Comparison of ENCODE assay signal across 10 cellular contexts in the genomic region with DNA sequence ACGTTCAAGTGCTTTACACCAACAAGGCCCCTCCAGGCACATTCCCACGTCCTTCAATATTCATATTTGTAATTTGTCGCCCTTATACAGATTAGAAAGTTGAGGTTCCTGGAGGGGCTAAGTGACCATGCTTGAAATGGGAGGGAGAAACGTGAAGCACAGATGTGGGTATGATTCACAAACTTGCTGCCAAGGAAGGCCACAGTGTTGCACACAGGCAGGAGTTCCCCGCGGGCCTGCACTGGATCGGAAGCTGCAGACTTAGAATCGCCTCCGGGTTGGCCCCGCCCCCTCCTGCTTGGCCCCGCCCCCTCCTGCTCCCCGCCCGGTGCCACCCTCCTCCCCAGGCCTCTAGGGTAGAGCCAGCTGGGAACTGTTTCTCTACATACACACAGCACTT. TPM values are rescaled to one million over a fixed set of nuclear protein-coding genes. Genes with fewer than 3 reads are reported as not detected.
A peak's percentile ranks its signal among the peaks of the same experiment; 100 is the strongest.
DNase-seq lines count a peak whose midpoint lies in the region; ATAC-seq lines count a peak whose summit lies in the region.
"Had no signal": no experiment of that assay in that cellular context is flagged by ENCODE, and none has a peak within 500 bp of the region (broad histone marks: within the 10 kb centered on the region; RNA-seq: fewer than 3 reads in every experiment).

No MANE protein-coding gene starts in this region.

- H3K36me3 Mint-ChIP-seq in effector memory CD8-positive, alpha-beta T cell (ENCODE audit: insufficient read depth) = no peaks in the 10 kb centered on the region
- H3K36me3 Mint-ChIP-seq: CD4-positive, CD25-positive, alpha-beta regulatory T cell had no signal

- H3K9me3 ChIP-seq in mesodermal cell (ENCODE audit: control insufficient read depth, low read length) (no peaks in the 10 kb centered on the region), aorta (ENCODE audit: control insufficient read depth, low read length) (no peaks in the 10 kb centered on the region)

- no peak overlapping the region for H3K4me3 ChIP-seq in mesodermal cell (ENCODE audit: extremely low read depth, insufficient read depth, low read length, poor library complexity, severe bottlenecking)
- H3K4me3 ChIP-seq in aorta (ENCODE audit: low read length in 2 of 2) = no peak overlapping the region

- H3K4me3 Mint-ChIP-seq in stimulated activated naive CD8-positive, alpha-beta T cell treated with anti-CD3 and anti-CD28 coated beads, Interleukin-15, amount 100 ng/mL, for 72 hours = no peak overlapping the region
- H3K4me3 Mint-ChIP-seq in effector memory CD8-positive, alpha-beta T cell = no peak overlapping the region
- H3K4me3 Mint-ChIP-seq: activated naive CD8-positive, alpha-beta T cell treated with anti-CD3 and anti-CD28 coated beads, Interleukin-2, amount 50 U/mL, for 24 hours; CD4-positive, CD25-positive, alpha-beta regulatory T cell had no signal

- DNase-seq in stimulated activated naive CD8-positive, alpha-beta T cell treated with anti-CD3 and anti-CD28 coated beads, Interleukin-15, amount 100 ng/mL, for 72 hours = no peak
- DNase-seq in stimulated activated naive CD8-positive, alpha-beta T cell treated with anti-CD3 and anti-CD28 coated beads, Interleukin-15, Interleukin-2, amounts not matched to agents 100 U/mL and 50 U/mL, for 24 hours = no peak
- DNase-seq in effector memory CD8-positive, alpha-beta T cell = no peak
- peak; percentile 80 to 88 for DNase-seq in aorta
- DNase-seq in SHP77 treated with DMSO at 0.1 percent for 48 hours (lab: John Stamatoyannopoulos, UW) = no peak
- DNase-seq in ecto neural progenitor cell (ENCODE audit: low spot score) = no peak
- DNase-seq: activated naive CD8-positive, alpha-beta T cell treated with anti-CD3 and anti-CD28 coated beads, Interleukin-2, amount 50 U/mL, for 24 hours; CD4-positive, CD25-positive, alpha-beta regulatory T cell had no signal

- intact Hi-C loops in aorta (cut with DNase I) = loop anchor here in 1 of 2 donors (5.0 kb wide), 1 partner anchor 51 kb away; no protein-coding TSS in a partner anchor

- peak; percentile 49 for ATAC-seq in stimulated activated naive CD8-positive, alpha-beta T cell treated with anti-CD3 and anti-CD28 coated beads, Interleukin-15, amount 100 ng/mL, for 72 hours
- ATAC-seq in stimulated activated naive CD8-positive, alpha-beta T cell treated with anti-CD3 and anti-CD28 coated beads, Interleukin-15, Interleukin-2, amounts not matched to agents 100 U/mL and 50 U/mL, for 24 hours = no peak
- ATAC-seq in effector memory CD8-positive, alpha-beta T cell (replicated peaks) = peak; percentile 43
- peak; percentile 51 for ATAC-seq in aorta (ENCODE audit: low FRiP score)
- ATAC-seq in HG03469 (IDR thresholded peaks at IDR 0.05; ENCODE audit: unreplicated experiment) = no peak
- ATAC-seq: activated naive CD8-positive, alpha-beta T cell treated with anti-CD3 and anti-CD28 coated beads, Interleukin-2, amount 50 U/mL, for 24 hours had no signal

- no peaks in the 10 kb centered on the region for H3K9me3 Mint-ChIP-seq in stimulated activated naive CD8-positive, alpha-beta T cell treated with anti-CD3 and anti-CD28 coated beads, Interleukin-15, amount 100 ng/mL, for 72 hours
- no peaks in the 10 kb centered on the region for H3K9me3 Mint-ChIP-seq in effector memory CD8-positive, alpha-beta T cell
- H3K9me3 Mint-ChIP-seq: activated naive CD8-positive, alpha-beta T cell treated with anti-CD3 and anti-CD28 coated beads, Interleukin-2, amount 50 U/mL, for 24 hours; CD4-positive, CD25-positive, alpha-beta regulatory T cell had no signal

- 45 to 63% methylated on average over 2 to 4 of the region's 13 CpGs for WGBS in mesodermal cell (ENCODE audit: insufficient coverage in 2 of 2), 2 experiments
- whole genome bisulfite sequencing in aorta, 2 donors = 30 to 39% methylated on average over 11 to 13 of the region's 13 CpGs

- H3K27ac ChIP-seq in mesodermal cell (ENCODE audit: low read depth, low read length, severe bottlenecking) (peak overlapping the region; percentile 98), aorta (ENCODE audit: low read depth in 1 of 2, low read length in 2 of 2) (no peak overlapping the region)

- H3K27ac Mint-ChIP-seq in stimulated activated naive CD8-positive, alpha-beta T cell treated with anti-CD3 and anti-CD28 coated beads, Interleukin-15, amount 100 ng/mL, for 72 hours = no peak overlapping the region
- H3K27ac Mint-ChIP-seq in effector memory CD8-positive, alpha-beta T cell = no peak overlapping the region
- H3K27ac Mint-ChIP-seq: activated naive CD8-positive, alpha-beta T cell treated with anti-CD3 and anti-CD28 coated beads, Interleukin-2, amount 50 U/mL, for 24 hours; CD4-positive, CD25-positive, alpha-beta regulatory T cell had no signal

- no peaks in the 10 kb centered on the region for H3K4me1 Mint-ChIP-seq in stimulated activated naive CD8-positive, alpha-beta T cell treated with anti-CD3 and anti-CD28 coated beads, Interleukin-15, amount 100 ng/mL, for 72 hours
- no peaks in the 10 kb centered on the region for H3K4me1 Mint-ChIP-seq in effector memory CD8-positive, alpha-beta T cell (ENCODE audit: low read depth in 2 of 2)

- H3K27me3 Mint-ChIP-seq in stimulated activated naive CD8-positive, alpha-beta T cell treated with anti-CD3 and anti-CD28 coated beads, Interleukin-15, amount 100 ng/mL, for 72 hours = peaks cover 13% of the 10 kb centered on the region
- H3K27me3 Mint-ChIP-seq in effector memory CD8-positive, alpha-beta T cell = peaks cover 26 to 42% of the 10 kb centered on the region in 2 donors

- no peaks in the 10 kb centered on the region for H3K27me3 ChIP-seq in aorta (ENCODE audit: control insufficient read depth in 1 of 2, insufficient read depth in 2 of 2, low read length in 1 of 2)

- peaks cover 27% of the 10 kb centered on the region for H3K4me1 ChIP-seq in mesodermal cell (ENCODE audit: control insufficient read depth, insufficient read depth, low read length, poor library complexity, severe bottlenecking)
- H3K4me1 ChIP-seq in aorta (ENCODE audit: control insufficient read depth in 1 of 2, insufficient read depth in 2 of 2, low read length in 2 of 2) = no peaks in the 10 kb centered on the region

- H3K36me3 ChIP-seq in mesodermal cell (ENCODE audit: control insufficient read depth, insufficient read depth, low read length) (no peaks in the 10 kb centered on the region), aorta (ENCODE audit: control insufficient read depth in 1 of 2, insufficient read depth in 2 of 2, low read length in 1 of 2) (no peaks in the 10 kb centered on the region)

RNA-seq across cellular contexts. Expression of a gene that starts 58.2 kb away (rescaled TPM):
- 192 TPM for polyA plus RNA-seq in mesodermal cell (2013, experiment 1 of 2)
- 196 TPM for polyA plus RNA-seq in mesodermal cell (2013, experiment 2 of 2)
- 100 to 1,000 TPM; 149 to 213 TPM for total RNA-seq in aorta
- 10 to 100 TPM; 27.1 to 30.1 TPM for polyA plus RNA-seq in aorta

Comparison
In these comparisons a context has a peak if more than half of its experiments do, and no peak if none do; other contexts are left out.
1. ATAC-seq: peak in stimulated activated naive CD8-positive, alpha-beta T cell treated with anti-CD3 and anti-CD28 coated beads, Interleukin-15, amount 100 ng/mL, for 72 hours (single experiment), effector memory CD8-positive, alpha-beta T cell (single experiment) and aorta (single experiment); none in stimulated activated naive CD8-positive, alpha-beta T cell treated with anti-CD3 and anti-CD28 coated beads, Interleukin-15, Interleukin-2, amounts not matched to agents 100 U/mL and 50 U/mL, for 24 hours (single experiment) and HG03469 (single experiment).
2. DNase-seq: peak in aorta (2 of 2); none in stimulated activated naive CD8-positive, alpha-beta T cell treated with anti-CD3 and anti-CD28 coated beads, Interleukin-15, amount 100 ng/mL, for 72 hours (0 of 2), stimulated activated naive CD8-positive, alpha-beta T cell treated with anti-CD3 and anti-CD28 coated beads, Interleukin-15, Interleukin-2, amounts not matched to agents 100 U/mL and 50 U/mL, for 24 hours (single experiment), effector memory CD8-positive, alpha-beta T cell (0 of 3), SHP77 treated with DMSO at 0.1 percent for 48 hours (single experiment) and ecto neural progenitor cell (single experiment).